1 cellular context compared by ENCODE assay signal in the genomic region with DNA sequence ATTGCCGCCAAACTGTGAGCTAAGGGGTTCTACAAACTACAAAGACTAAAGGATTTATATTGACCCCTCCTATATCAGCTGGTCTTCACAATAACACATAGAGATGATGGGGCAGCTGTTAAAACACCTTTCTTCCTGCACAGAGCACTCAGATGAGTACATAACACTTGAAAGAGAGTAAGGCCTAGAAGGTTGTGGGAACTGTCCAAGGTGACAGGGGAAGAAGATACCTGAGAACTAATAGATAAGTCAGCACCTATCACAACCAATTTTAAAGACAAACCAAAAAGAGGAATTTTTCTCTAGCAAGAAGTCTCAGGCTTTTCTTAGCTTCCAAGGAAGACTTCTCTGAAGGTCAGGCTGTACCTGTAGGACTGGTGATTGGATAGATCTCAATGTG.
A peak's percentile ranks its signal among the peaks of the same experiment; 100 is the strongest.
TF ChIP-seq lines count a peak whose summit lies in the region.

No MANE protein-coding gene starts in this region.

TF ChIP-seq in GM12878, 131 proteins besides CTCF, POLR2A, EP300 and RAD21:
- TF ChIP-seq TCF3 (IDR thresholded peaks at IDR 0.05; ENCODE audit: borderline replicate concordance, insufficient read depth, low read depth, low read length), result no peak
- TF ChIP-seq, protein P1, sequence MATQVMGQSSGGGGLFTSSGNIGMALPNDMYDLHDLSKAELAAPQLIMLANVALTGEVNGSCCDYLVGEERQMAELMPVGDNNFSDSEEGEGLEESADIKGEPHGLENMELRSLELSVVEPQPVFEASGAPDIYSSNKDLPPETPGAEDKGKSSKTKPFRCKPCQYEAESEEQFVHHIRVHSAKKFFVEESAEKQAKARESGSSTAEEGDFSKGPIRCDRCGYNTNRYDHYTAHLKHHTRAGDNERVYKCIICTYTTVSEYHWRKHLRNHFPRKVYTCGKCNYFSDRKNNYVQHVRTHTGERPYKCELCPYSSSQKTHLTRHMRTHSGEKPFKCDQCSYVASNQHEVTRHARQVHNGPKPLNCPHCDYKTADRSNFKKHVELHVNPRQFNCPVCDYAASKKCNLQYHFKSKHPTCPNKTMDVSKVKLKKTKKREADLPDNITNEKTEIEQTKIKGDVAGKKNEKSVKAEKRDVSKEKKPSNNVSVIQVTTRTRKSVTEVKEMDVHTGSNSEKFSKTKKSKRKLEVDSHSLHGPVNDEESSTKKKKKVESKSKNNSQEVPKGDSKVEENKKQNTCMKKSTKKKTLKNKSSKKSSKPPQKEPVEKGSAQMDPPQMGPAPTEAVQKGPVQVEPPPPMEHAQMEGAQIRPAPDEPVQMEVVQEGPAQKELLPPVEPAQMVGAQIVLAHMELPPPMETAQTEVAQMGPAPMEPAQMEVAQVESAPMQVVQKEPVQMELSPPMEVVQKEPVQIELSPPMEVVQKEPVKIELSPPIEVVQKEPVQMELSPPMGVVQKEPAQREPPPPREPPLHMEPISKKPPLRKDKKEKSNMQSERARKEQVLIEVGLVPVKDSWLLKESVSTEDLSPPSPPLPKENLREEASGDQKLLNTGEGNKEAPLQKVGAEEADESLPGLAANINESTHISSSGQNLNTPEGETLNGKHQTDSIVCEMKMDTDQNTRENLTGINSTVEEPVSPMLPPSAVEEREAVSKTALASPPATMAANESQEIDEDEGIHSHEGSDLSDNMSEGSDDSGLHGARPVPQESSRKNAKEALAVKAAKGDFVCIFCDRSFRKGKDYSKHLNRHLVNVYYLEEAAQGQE (IDR thresholded peaks at IDR 0.05; ENCODE audit: low read depth, low read length), result peak; percentile 54; the same call in 1 of the 2 replicates
